8 cellular contexts compared by ENCODE assay signal in genomic region chr1:84998642-84999280, GRCh38. TPM values are rescaled to one million over a fixed set of nuclear protein-coding genes. Genes with fewer than 3 reads are reported as not detected.
DNase-seq lines count a peak whose midpoint lies in the region; ATAC-seq and TF ChIP-seq lines count a peak whose summit lies in the region.

No MANE protein-coding gene starts in this region.

- no peak for TF ChIP-seq POLR2A in heart left ventricle (IDR thresholded peaks at IDR 0.05)

- H3K27me3 ChIP-seq in cardiac muscle cell = peaks cover 94% of the 10 kb centered on the region
- peaks cover 0 to 70% (median 31%) of the 10 kb centered on the region in 9 donors for H3K27me3 ChIP-seq in heart left ventricle
- peaks cover 0 to 61% (median 27%) of the 10 kb centered on the region in 45 donors for H3K27me3 ChIP-seq in dorsolateral prefrontal cortex

- intact Hi-C loops in heart left ventricle (cut with DNase I) (no loop called here), dorsolateral prefrontal cortex (cut with DNase I) (no loop called here), posterior cingulate gyrus (cut with DNase I) (no loop called here)

- H3K27ac ChIP-seq in cardiac muscle cell (no peak overlapping the region), heart left ventricle (no peak overlapping the region), dorsolateral prefrontal cortex (no peak overlapping the region)

- H3K4me3 ChIP-seq in cardiac muscle cell (no peak overlapping the region), heart left ventricle (peak overlapping the region in 5 of 12 donors; percentile 64 to 70 (median 68)), dorsolateral prefrontal cortex (peak overlapping the region in 39 of 59 donors; percentile 29 to 80 (median 71))

- TF ChIP-seq CTCF in cardiac muscle cell (IDR thresholded peaks at IDR 0.05; ENCODE audit: low read depth, low read length) = no peak
- no peak for TF ChIP-seq CTCF in heart left ventricle (IDR thresholded peaks at IDR 0.05)
- TF ChIP-seq CTCF in dorsolateral prefrontal cortex (IDR thresholded peaks at IDR 0.05 in 54 of 56, conservative IDR thresholded peaks at IDR 0.05 in 2 of 56; ENCODE audit: low read depth in 1 of 56, partially characterized antibody in 56 of 56) = no peak
- no peak for TF ChIP-seq CTCF in omental fat pad (IDR thresholded peaks at IDR 0.05)

- ATAC-seq in heart left ventricle (no peak), omental fat pad (ENCODE audit: low FRiP score) (no peak)

- H3K4me1 ChIP-seq in cardiac muscle cell (ENCODE audit: low read depth) (no peaks in the 10 kb centered on the region), heart left ventricle (peaks cover 0 to 27% (median 7%) of the 10 kb centered on the region in 12 donors)

- H3K36me3 ChIP-seq in cardiac muscle cell = no peaks in the 10 kb centered on the region
- H3K36me3 ChIP-seq in heart left ventricle = no peaks in the 10 kb centered on the region

- H3K9me3 ChIP-seq in cardiac muscle cell (ENCODE audit: low read depth) (no peaks in the 10 kb centered on the region), heart left ventricle (no peaks in the 10 kb centered on the region)

- WGBS in heart left ventricle, 4 donors = 36 to 46% (median 44%) methylated on average over 14 of the region's 14 CpGs

- DNase-seq in cardiac muscle cell (ENCODE audit: low read depth in 1 of 2, low spot score in 1 of 2) (peak; percentile 10 to 39), heart left ventricle (no peak), T-helper 22 cell (ENCODE audit: low read depth) (peak; percentile 8), dorsolateral prefrontal cortex (no peak), omental fat pad (ENCODE audit: low spot score) (no peak), posterior cingulate gyrus (no peak), NCI-H2171 treated with DMSO at 0.1 percent for 48 hours (lab: John Stamatoyannopoulos, UW) (no peak)
- DNase-seq in stimulated activated CD4-positive, alpha-beta T cell treated with anti-CD3 and anti-CD28 coated beads, Interleukin-2, amount 100 ng/mL, for 24 hours = peak; percentile 39 to 54

RNA-seq across cellular contexts. Expression of gene MCOLN2, which starts 1.8 kb away (rescaled TPM):
- total RNA-seq in cardiac muscle cell = not detected in 2 replicates
- polyA plus RNA-seq in cardiac muscle cell = 0.11 TPM in 1 of 2 replicates, not detected in the other
- total RNA-seq in heart left ventricle = 1 to 10 TPM in 2 of 9 donors, under 1 TPM in 1, not detected in 6; 0.12 to 2.9 (median 1.1) TPM
- not detected for polyA plus RNA-seq in heart left ventricle
- total RNA-seq in dorsolateral prefrontal cortex = 1 to 10 TPM in 17 of 120 experiments, under 1 TPM in 62, not detected in 41; 0.14 to 2.0 (median 0.50) TPM
- total RNA-seq in omental fat pad = 1 to 10 TPM; 1.1 to 9.9 (median 2.7) TPM

RNA-seq across cellular contexts. Expression of gene MCOLN3, which starts 49.5 kb away (rescaled TPM):
- 0.28 and 0.36 TPM in 2 replicates for total RNA-seq in cardiac muscle cell
- polyA plus RNA-seq in cardiac muscle cell = 1.1 and 1.6 TPM in 2 replicates
- total RNA-seq in heart left ventricle = 1 to 10 TPM in 1 of 9 donors, under 1 TPM in 6, not detected in 2; 0.16 to 1.4 (median 0.35) TPM
- 1 to 10 TPM in 1 of 2 donors, under 1 TPM in 1; 0.07 to 1.1 TPM for polyA plus RNA-seq in heart left ventricle
- 1 to 10 TPM in 23 of 120 experiments, under 1 TPM in 78, not detected in 19; 0.13 to 2.4 (median 0.61) TPM for total RNA-seq in dorsolateral prefrontal cortex
- 10 to 100 TPM in 1 of 4 donors, 1 to 10 TPM in 3; 4.9 to 29.2 (median 6.5) TPM for total RNA-seq in omental fat pad

Comparison
In these comparisons a context has a peak if more than half of its experiments do, and no peak if none do; other contexts are left out.
1. DNase-seq: peak in cardiac muscle cell (2 of 2), T-helper 22 cell (single experiment) and stimulated activated CD4-positive, alpha-beta T cell treated with anti-CD3 and anti-CD28 coated beads, Interleukin-2, amount 100 ng/mL, for 24 hours (2 of 2); none in heart left ventricle (0 of 5), dorsolateral prefrontal cortex (0 of 10), omental fat pad (single experiment), posterior cingulate gyrus (0 of 10) and NCI-H2171 treated with DMSO at 0.1 percent for 48 hours (single experiment).